Comparison of ENCODE assay signal across 19 cellular contexts in the genomic region with DNA sequence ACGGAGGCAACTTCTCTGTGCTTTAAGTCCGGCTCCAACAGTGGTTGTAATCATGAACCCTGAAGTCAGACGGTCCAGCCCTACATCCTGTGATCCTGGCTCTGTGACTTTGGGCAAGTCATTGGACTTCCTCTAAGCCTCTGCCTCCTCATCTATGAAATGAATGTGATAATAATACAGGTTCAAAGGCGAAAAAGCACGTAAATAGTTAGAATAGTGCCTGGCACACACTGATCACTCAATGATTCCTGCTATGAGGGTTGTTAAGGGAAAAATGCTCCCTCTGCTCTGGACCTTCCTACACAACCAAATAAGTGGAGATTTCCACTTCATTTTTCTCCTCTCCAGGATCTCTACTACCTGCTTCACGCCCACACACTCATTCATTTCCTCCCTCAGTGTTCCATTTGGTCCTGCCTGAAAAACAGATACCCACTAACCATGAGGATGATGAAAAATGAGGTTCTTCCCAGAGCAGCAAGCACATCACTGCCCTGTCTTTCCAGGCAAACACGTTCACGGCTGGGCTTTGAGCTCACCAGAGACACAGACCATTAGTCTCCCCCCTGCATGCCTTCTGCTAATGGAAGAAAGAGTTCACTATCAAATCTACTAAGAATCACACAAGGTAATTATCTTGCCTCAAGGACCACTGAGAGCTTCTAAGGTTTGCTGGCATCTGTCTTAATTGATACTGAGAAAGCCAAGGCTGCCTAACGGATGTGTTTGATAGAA. TPM values are rescaled to one million over a fixed set of nuclear protein-coding genes. Genes with fewer than 3 reads are reported as not detected.
DNase-seq lines count a peak whose midpoint lies in the region; ATAC-seq and TF ChIP-seq lines count a peak whose summit lies in the region.
"Had no signal": no experiment of that assay in that cellular context is flagged by ENCODE, and none has a peak within 500 bp of the region (broad histone marks: within the 10 kb centered on the region; RNA-seq: fewer than 3 reads in every experiment).

No MANE protein-coding gene starts in this region.

- H3K27me3 ChIP-seq in gastrocnemius medialis, result no peaks in the 10 kb centered on the region

- H3K36me3 ChIP-seq in gastrocnemius medialis, result no peaks in the 10 kb centered on the region

- in situ Hi-C loops in gastrocnemius medialis (cut with MboI; ENCODE audit: low sequenced_read_pairs in 4 of 4), result loop anchor here in 3 of 4 donors (25.0 kb wide), 2 partner anchors 313 to 713 kb away; no protein-coding TSS in a partner anchor

- peak overlapping the region; percentile 7 for H3K4me3 Mint-ChIP-seq in glutamatergic neuron (ENCODE audit: unreplicated experiment)
- H3K4me3 Mint-ChIP-seq in activated naive CD8-positive, alpha-beta T cell treated with anti-CD3 and anti-CD28 coated beads for 36 hours, result no peak overlapping the region
- H3K4me3 Mint-ChIP-seq: T-helper 17 cell had no signal

- H3K9me3 ChIP-seq in gastrocnemius medialis, result no peaks in the 10 kb centered on the region

- peaks cover 55% of the 10 kb centered on the region for H3K4me1 Mint-ChIP-seq in glutamatergic neuron (ENCODE audit: low read depth, unreplicated experiment)
- no peaks in the 10 kb centered on the region for H3K4me1 Mint-ChIP-seq in activated naive CD8-positive, alpha-beta T cell treated with anti-CD3 and anti-CD28 coated beads for 36 hours
- H3K4me1 Mint-ChIP-seq: T-helper 17 cell had no signal

- DNase-seq in DMS79 (lab: John Stamatoyannopoulos, UW) (peak; percentile 94), NCI-H69 (lab: John Stamatoyannopoulos, UW) (peak; percentile 40), glutamatergic neuron (no peak), gastrocnemius medialis (no peak)
- no peak for DNase-seq in activated naive CD8-positive, alpha-beta T cell treated with anti-CD3 and anti-CD28 coated beads for 36 hours
- DNase-seq: activated effector memory CD4-positive, alpha-beta T cell treated with anti-CD3 and anti-CD28 coated beads, Interleukin-2, amount 50 U/mL, for 16 hours; anterior cingulate cortex; cortex of kidney; KBM-7; NCI-H1092; NCI-H2107; NCI-H774; RPMI8226; small intestine; T-helper 17 cell had no signal

- ATAC-seq in gastrocnemius medialis, result no peak
- no peak for ATAC-seq in GM19467 (IDR thresholded peaks at IDR 0.05; ENCODE audit: unreplicated experiment)
- ATAC-seq in HG02610 (IDR thresholded peaks at IDR 0.05; ENCODE audit: unreplicated experiment), result no peak
- no peak for ATAC-seq in HG03469 (IDR thresholded peaks at IDR 0.05; ENCODE audit: unreplicated experiment)
- ATAC-seq: T-helper 17 cell had no signal

- TF ChIP-seq CTCF in glutamatergic neuron (IDR thresholded peaks at IDR 0.05; ENCODE audit: partially characterized antibody, unreplicated experiment) (no peak), gastrocnemius medialis (IDR thresholded peaks at IDR 0.05 in 4 of 5, conservative IDR thresholded peaks at IDR 0.05 in 1 of 5) (no peak)

- H3K27me3 Mint-ChIP-seq in glutamatergic neuron (ENCODE audit: unreplicated experiment), result peaks cover 8% of the 10 kb centered on the region
- H3K27me3 Mint-ChIP-seq in activated naive CD8-positive, alpha-beta T cell treated with anti-CD3 and anti-CD28 coated beads for 36 hours, result peaks cover 15% of the 10 kb centered on the region

- intact Hi-C loops in gastrocnemius medialis (cut with DNase I; ENCODE audit: low total_unique reads), result no loop called here

- no peaks in the 10 kb centered on the region for H3K36me3 Mint-ChIP-seq in glutamatergic neuron (ENCODE audit: unreplicated experiment)
- H3K36me3 Mint-ChIP-seq in activated naive CD8-positive, alpha-beta T cell treated with anti-CD3 and anti-CD28 coated beads for 36 hours, result no peaks in the 10 kb centered on the region

- peak overlapping the region; percentile 84 to 90 (median 86) for H3K27ac ChIP-seq in gastrocnemius medialis
- H3K27ac ChIP-seq: HL-60 had no signal

- H3K9me3 Mint-ChIP-seq in glutamatergic neuron (ENCODE audit: unreplicated experiment), result peaks cover 4% of the 10 kb centered on the region
- no peaks in the 10 kb centered on the region for H3K9me3 Mint-ChIP-seq in activated naive CD8-positive, alpha-beta T cell treated with anti-CD3 and anti-CD28 coated beads for 36 hours

- H3K4me1 ChIP-seq in gastrocnemius medialis, result peaks cover 86 to 88% of the 10 kb centered on the region in 2 donors

- H3K4me3 ChIP-seq in gastrocnemius medialis, result no peak overlapping the region

- peak overlapping the region; percentile 5 for H3K27ac Mint-ChIP-seq in glutamatergic neuron (ENCODE audit: unreplicated experiment)
- no peak overlapping the region for H3K27ac Mint-ChIP-seq in activated naive CD8-positive, alpha-beta T cell treated with anti-CD3 and anti-CD28 coated beads for 36 hours
- H3K27ac Mint-ChIP-seq: T-helper 17 cell had no signal

- no peak for TF ChIP-seq POLR2A in gastrocnemius medialis (IDR thresholded peaks at IDR 0.05)

RNA-seq across cellular contexts. Expression of gene NUAK1, which starts 13.2 kb away (rescaled TPM):
- total RNA-seq in glutamatergic neuron (ENCODE audit: unreplicated experiment), result 18.8 TPM
- 10 to 100 TPM; 18.9 to 34.5 (median 29.1) TPM for total RNA-seq in gastrocnemius medialis
- total RNA-seq in activated naive CD8-positive, alpha-beta T cell treated with anti-CD3 and anti-CD28 coated beads for 36 hours, result not detected

Comparison
In these comparisons a context has a peak if more than half of its experiments do, and no peak if none do; other contexts are left out.
1. DNase-seq: peak in DMS79 (single experiment) and NCI-H69 (single experiment); none in glutamatergic neuron (single experiment), gastrocnemius medialis (0 of 2) and activated naive CD8-positive, alpha-beta T cell treated with anti-CD3 and anti-CD28 coated beads for 36 hours (single experiment).
2. RNA of gene NUAK1, which starts 13.2 kb away (total RNA-seq): 18.9 to 34.5 TPM in gastrocnemius medialis and 18.8 TPM in glutamatergic neuron (single experiment); not detected in activated naive CD8-positive, alpha-beta T cell treated with anti-CD3 and anti-CD28 coated beads for 36 hours; every median in the first group is over 10 times any median in the second.